In genomic region chr11:74380746-74381439, GRCh38 we compare ENCODE assay signal across 15 cellular contexts. TPM values are rescaled to one million over a fixed set of nuclear protein-coding genes. Genes with fewer than 3 reads are reported as not detected.
DNase-seq lines count a peak whose midpoint lies in the region; ATAC-seq and TF ChIP-seq lines count a peak whose summit lies in the region.
"Had no signal": no experiment of that assay in that cellular context is flagged by ENCODE, and none has a peak within 500 bp of the region (broad histone marks: within the 10 kb centered on the region; RNA-seq: fewer than 3 reads in every experiment).

No MANE protein-coding gene starts in this region.

- no peaks in the 10 kb centered on the region for H3K36me3 Mint-ChIP-seq in stimulated activated memory B cell treated with anti-CD40 and anti-IgM and Interleukin-4, amounts not matched to agents 10 μg/mL and 1 μg/mL and 100 μg/mL, for 72 hours
- H3K36me3 Mint-ChIP-seq: activated CD4-positive, alpha-beta memory T cell treated with anti-CD3 and anti-CD28 coated beads for 36 hours had no signal

- TF ChIP-seq CTCF in mucosa of descending colon (IDR thresholded peaks at IDR 0.05) (no peak), gastroesophageal sphincter (IDR thresholded peaks at IDR 0.05) (no peak)

- no peak overlapping the region for H3K27ac Mint-ChIP-seq in stimulated activated memory B cell treated with anti-CD40 and anti-IgM and Interleukin-4, amounts not matched to agents 10 μg/mL and 1 μg/mL and 100 μg/mL, for 72 hours
- H3K27ac Mint-ChIP-seq: activated CD4-positive, alpha-beta memory T cell treated with anti-CD3 and anti-CD28 coated beads for 36 hours; activated naive CD8-positive, alpha-beta T cell treated with anti-CD3 and anti-CD28 coated beads for 36 hours had no signal

- no peaks in the 10 kb centered on the region for H3K9me3 ChIP-seq in SJCRH30 (replicated peaks)
- no peaks in the 10 kb centered on the region for H3K9me3 ChIP-seq in mucosa of descending colon
- no peaks in the 10 kb centered on the region for H3K9me3 ChIP-seq in gastroesophageal sphincter

- no peaks in the 10 kb centered on the region for H3K27me3 Mint-ChIP-seq in stimulated activated memory B cell treated with anti-CD40 and anti-IgM and Interleukin-4, amounts not matched to agents 10 μg/mL and 1 μg/mL and 100 μg/mL, for 72 hours
- H3K27me3 Mint-ChIP-seq: activated CD4-positive, alpha-beta memory T cell treated with anti-CD3 and anti-CD28 coated beads for 36 hours; activated naive CD8-positive, alpha-beta T cell treated with anti-CD3 and anti-CD28 coated beads for 36 hours had no signal

- ATAC-seq in mucosa of descending colon, result peak; percentile 88
- ATAC-seq in gastroesophageal sphincter, result no peak
- no peak for ATAC-seq in stimulated activated memory B cell treated with anti-CD40 and anti-IgM and Interleukin-4, amounts not matched to agents 10 μg/mL and 1 μg/mL and 100 μg/mL, for 72 hours
- ATAC-seq: stimulated activated naive CD8-positive, alpha-beta T cell treated with anti-CD3 and anti-CD28 coated beads, Interleukin-15, Interleukin-2, amounts not matched to agents 100 U/mL and 50 U/mL, for 24 hours had no signal

- TF ChIP-seq POLR2A in gastroesophageal sphincter (IDR thresholded peaks at IDR 0.05), result no peak

- 93 to 100% methylated on average over 1 of the region's 1 CpG for WGBS in gastroesophageal sphincter (ENCODE audit: low coverage in 1 of 2), 2 donors

- H3K27ac ChIP-seq in SJCRH30 (no peak overlapping the region), gastroesophageal sphincter (no peak overlapping the region)
- H3K27ac ChIP-seq: dorsolateral prefrontal cortex had no signal

- TF ChIP-seq EP300 in gastroesophageal sphincter (IDR thresholded peaks at IDR 0.05), result no peak

- H3K4me3 Mint-ChIP-seq in stimulated activated memory B cell treated with anti-CD40 and anti-IgM and Interleukin-4, amounts not matched to agents 10 μg/mL and 1 μg/mL and 100 μg/mL, for 72 hours, result no peak overlapping the region
- H3K4me3 Mint-ChIP-seq: activated CD4-positive, alpha-beta memory T cell treated with anti-CD3 and anti-CD28 coated beads for 36 hours; activated naive CD8-positive, alpha-beta T cell treated with anti-CD3 and anti-CD28 coated beads for 36 hours had no signal

- H3K9me3 Mint-ChIP-seq in stimulated activated memory B cell treated with anti-CD40 and anti-IgM and Interleukin-4, amounts not matched to agents 10 μg/mL and 1 μg/mL and 100 μg/mL, for 72 hours, result no peaks in the 10 kb centered on the region
- H3K9me3 Mint-ChIP-seq: activated CD4-positive, alpha-beta memory T cell treated with anti-CD3 and anti-CD28 coated beads for 36 hours; activated naive CD8-positive, alpha-beta T cell treated with anti-CD3 and anti-CD28 coated beads for 36 hours had no signal

- DNase-seq in H4 (ENCODE audit: low spot score) (peak; percentile 30), NCI-H2029 treated with DMSO at 0.1 percent for 48 hours (lab: John Stamatoyannopoulos, UW) (peak; percentile 96), SJCRH30 (peak; percentile 13 to 42), mucosa of descending colon (peak in 2 of 3 donors; percentile 69 to 89), RKO (ENCODE audit: low spot score) (no peak)
- DNase-seq in NK-92 treated with Interleukin-12 subunit alpha and Interleukin-12 subunit beta, amount 100 ng/mL, for 24 hours (lab: John Stamatoyannopoulos, UW), result no peak
- DNase-seq: activated CD4-positive, alpha-beta memory T cell treated with anti-CD3 and anti-CD28 coated beads for 36 hours; activated naive CD8-positive, alpha-beta T cell treated with anti-CD3 and anti-CD28 coated beads for 36 hours; dorsolateral prefrontal cortex; EL; NCI-H1694 treated with DMSO at 0.1 percent for 48 hours; stimulated activated naive CD8-positive, alpha-beta T cell treated with anti-CD3 and anti-CD28 coated beads, Interleukin-15, Interleukin-2, amounts not matched to agents 100 U/mL and 50 U/mL, for 24 hours had no signal

- H3K4me1 ChIP-seq in SJCRH30 (no peaks in the 10 kb centered on the region), mucosa of descending colon (ENCODE audit: low read depth) (peaks cover 4% of the 10 kb centered on the region), gastroesophageal sphincter (no peaks in the 10 kb centered on the region)

- no peaks in the 10 kb centered on the region for H3K27me3 ChIP-seq in SJCRH30
- H3K27me3 ChIP-seq in gastroesophageal sphincter, result no peaks in the 10 kb centered on the region
- H3K27me3 ChIP-seq: dorsolateral prefrontal cortex had no signal

- H3K4me3 ChIP-seq in SJCRH30 (no peak overlapping the region), mucosa of descending colon (no peak overlapping the region), gastroesophageal sphincter (no peak overlapping the region)
- H3K4me3 ChIP-seq: dorsolateral prefrontal cortex, lung had no signal

- H3K36me3 ChIP-seq in SJCRH30 (no peaks in the 10 kb centered on the region), mucosa of descending colon (ENCODE audit: low read depth) (no peaks in the 10 kb centered on the region), gastroesophageal sphincter (no peaks in the 10 kb centered on the region)

- no peaks in the 10 kb centered on the region for H3K4me1 Mint-ChIP-seq in stimulated activated memory B cell treated with anti-CD40 and anti-IgM and Interleukin-4, amounts not matched to agents 10 μg/mL and 1 μg/mL and 100 μg/mL, for 72 hours

- intact Hi-C loops in mucosa of descending colon (cut with DNase I, micrococcal nuclease), result no loop called here

RNA-seq across cellular contexts. Expression of gene PGM2L1, which starts 17.3 kb away (rescaled TPM):
- 2.2 and 3.7 TPM in 2 replicates for total RNA-seq in H4 (2014; rRNA removed; shearing (Covaris generic))
- 7.5 and 9.0 TPM in 2 replicates for total RNA-seq in SJCRH30 (2014; rRNA removed; shearing (Covaris generic))
- total RNA-seq in mucosa of descending colon (10 to 100 TPM in 2 of 3 donors, 1 to 10 TPM in 1; 8.3 to 12.2 (median 12.0) TPM), gastroesophageal sphincter (1 to 10 TPM; 1.2 to 7.8 (median 4.9) TPM)

Comparison
In these comparisons a context has a peak if more than half of its experiments do, and no peak if none do; other contexts are left out.
1. DNase-seq: peak in H4 (single experiment), NCI-H2029 treated with DMSO at 0.1 percent for 48 hours (single experiment), SJCRH30 (2 of 2) and mucosa of descending colon (2 of 3); none in RKO (single experiment) and NK-92 treated with Interleukin-12 subunit alpha and Interleukin-12 subunit beta, amount 100 ng/mL, for 24 hours (single experiment).